In genomic region chr22:47517062-47517461, GRCh38 we compare ENCODE assay signal across 25 cellular contexts.
A peak's percentile ranks its signal among the peaks of the same experiment; 100 is the strongest.
DNase-seq lines count a peak whose midpoint lies in the region; ATAC-seq, FAIRE-seq and TF ChIP-seq lines count a peak whose summit lies in the region.
"Had no signal": no experiment of that assay in that cellular context is flagged by ENCODE, and none has a peak within 500 bp of the region (broad histone marks: within the 10 kb centered on the region; RNA-seq: fewer than 3 reads in every experiment).

No MANE protein-coding gene starts in this region.

- no peaks in the 10 kb centered on the region for H3K9me3 ChIP-seq in GM12878 (replicated peaks; ENCODE audit: control insufficient read depth, insufficient read depth, low read length)
- H3K9me3 ChIP-seq in testis: no peaks in the 10 kb centered on the region
- H3K9me3 ChIP-seq: BE2C, BLaER1 had no signal

- WGBS in GM12878 (ENCODE audit: insufficient coverage, insufficient replicate concordance, low lambda C conversion rate, missing lambda C conversion rate): 0% methylated on average over 1 of the region's 1 CpG
- WGBS in testis, 2 donors: 65 to 77% methylated on average over 1 of the region's 1 CpG

- no peaks in the 10 kb centered on the region for H3K4me1 ChIP-seq in GM12878 (ENCODE audit: control insufficient read depth, insufficient read depth, low read length)
- H3K4me1 ChIP-seq in testis: peaks cover 5% of the 10 kb centered on the region
- H3K4me1 ChIP-seq: BE2C, BLaER1 had no signal

- H3K9ac ChIP-seq in GM12878 (ENCODE audit: control insufficient read depth, insufficient read depth, low read length): no peak overlapping the region
- H3K9ac ChIP-seq: BLaER1 had no signal

- no TSS peak for BruUV-seq in GM12878 (replicated peaks; lab: Mats Ljungman, UMichigan)

- CTCF ChIA-PET in GM12878 (lab: Yijun Ruan, JAX): interaction anchor here (1.2 kb wide), 1 partner anchor 976 kb away, joined by 4 read pairs; no protein-coding TSS in a partner anchor

- H3K4me3 ChIP-seq in GM12878 (no peak overlapping the region), testis (no peak overlapping the region)
- H3K4me3 ChIP-seq: BLaER1 had no signal

- RAD21 ChIA-PET in GM12878 (lab: Charles Lee; ENCODE audit: unreplicated experiment): no interaction called here

- TF ChIP-seq EP300 in GM12878 (IDR thresholded peaks at IDR 0.05; ENCODE audit: borderline replicate concordance in 1 of 2, control insufficient read depth in 1 of 2, low read depth in 2 of 2, low read length in 2 of 2): no peak

- no peak overlapping the region for H2AFZ ChIP-seq in GM12878 (ENCODE audit: control insufficient read depth, low read depth, low read length)

- no peak for FAIRE-seq in GM12878 (lab: Jason Lieb, UNC)
- FAIRE-seq: A204.1, GM12891, GM18507 had no signal

- H3K27me3 Mint-ChIP-seq in activated naive CD8-positive, alpha-beta T cell treated with anti-CD3 and anti-CD28 coated beads for 36 hours: no peaks in the 10 kb centered on the region
- H3K27me3 Mint-ChIP-seq: CD4-positive, CD25-positive, alpha-beta regulatory T cell had no signal

- POLR2A ChIA-PET in GM12878 (lab: Charles Lee): no interaction called here

- SMC1A ChIA-PET in GM12878 (lab: Charles Lee; ENCODE audit: uncharacterized antibody, unreplicated experiment): interaction anchor here (1.1 to 1.5 kb wide), 2 partner anchors 17 to 321 kb away, joined by 3 read pairs; no protein-coding TSS in a partner anchor

- H4K20me1 ChIP-seq in GM12878 (ENCODE audit: control insufficient read depth, insufficient read depth): no peaks in the 10 kb centered on the region
- H4K20me1 ChIP-seq: BLaER1 had no signal

- no peak for TF ChIP-seq RAD21 in GM12878 (IDR thresholded peaks at IDR 0.05; ENCODE audit: insufficient read depth, low read depth, low read length)

- no peak for ATAC-seq in GM12878
- no peak for ATAC-seq in GM18505 (IDR thresholded peaks at IDR 0.05; ENCODE audit: unreplicated experiment)

- no peak overlapping the region for H3K4me2 ChIP-seq in GM12878 (ENCODE audit: control insufficient read depth, insufficient read depth)
- H3K4me2 ChIP-seq: BLaER1 had no signal

- no peaks in the 10 kb centered on the region for H3K79me2 ChIP-seq in GM12878 (ENCODE audit: control insufficient read depth, insufficient read depth, low read length)

- TF ChIP-seq POLR2A in GM12878 (IDR thresholded peaks at IDR 0.05; ENCODE audit: low read depth, low read length) (no peak), testis (IDR thresholded peaks at IDR 0.05) (no peak), GM18505 (IDR thresholded peaks at IDR 0.05; ENCODE audit: borderline replicate concordance, extremely low read depth, insufficient read depth, insufficient read length) (no peak)

- no peaks in the 10 kb centered on the region for H3K36me3 Mint-ChIP-seq in activated naive CD8-positive, alpha-beta T cell treated with anti-CD3 and anti-CD28 coated beads for 36 hours
- H3K36me3 Mint-ChIP-seq: CD14-positive monocyte; CD4-positive, alpha-beta memory T cell; CD4-positive, CD25-positive, alpha-beta regulatory T cell had no signal

- TF ChIP-seq CTCF in GM12878 (IDR thresholded peaks at IDR 0.05 in 2 of 3, conservative IDR thresholded peaks at IDR 0.05 in 1 of 3; ENCODE audit: control insufficient read depth in 2 of 3, extremely low read depth in 1 of 3, insufficient read depth in 1 of 3, low read depth in 3 of 3, low read length in 3 of 3) (no peak), testis (IDR thresholded peaks at IDR 0.05) (no peak)

- DNase-seq in SK-MEL-5 (ENCODE audit: low read depth, low spot score) (peak; percentile 64), GM12878 (ENCODE audit: low read depth, low spot score) (no peak), testis (peak; percentile 51)
- no peak for DNase-seq in activated naive CD8-positive, alpha-beta T cell treated with anti-CD3 and anti-CD28 coated beads for 36 hours
- DNase-seq: 8988T; ACHN; BE2C; C1 segment of cervical spinal cord; CD4-positive, alpha-beta memory T cell; CD4-positive, CD25-positive, alpha-beta regulatory T cell; CD8-positive, alpha-beta memory T cell; COR-L47; DMS 273 treated with DMSO at 0.1 percent for 48 hours; DMS153; DMS53; DMS79; DND-41; EL; GDM1 had no signal

- in situ Hi-C loops in SK-MEL-5 (cut with HindIII; ENCODE audit: low pct_unique_long_range_greater_than_20kb, low sequenced_read_pairs) (no loop called here), GM12878 (cut with MboI) (no loop called here)

- no peak overlapping the region for H3K4me3 Mint-ChIP-seq in activated naive CD8-positive, alpha-beta T cell treated with anti-CD3 and anti-CD28 coated beads for 36 hours
- H3K4me3 Mint-ChIP-seq: CD14-positive monocyte; CD4-positive, alpha-beta memory T cell; CD4-positive, CD25-positive, alpha-beta regulatory T cell; CD8-positive, alpha-beta memory T cell had no signal

- H3K36me3 ChIP-seq in GM12878 (ENCODE audit: control insufficient read depth in 2 of 2, insufficient read depth in 2 of 2, low read length in 1 of 2) (no peaks in the 10 kb centered on the region), testis (ENCODE audit: low read depth, missing control alignments) (no peaks in the 10 kb centered on the region)
- H3K36me3 ChIP-seq: BE2C, BLaER1 had no signal

- H3K27me3 ChIP-seq in GM12878 (replicated peaks in 1 of 2; ENCODE audit: control insufficient read depth in 2 of 2, insufficient read depth in 2 of 2, low read length in 1 of 2) (no peaks in the 10 kb centered on the region), testis (no peaks in the 10 kb centered on the region)
- H3K27me3 ChIP-seq: BE2C, BLaER1 had no signal

- intact Hi-C loops in GM12878 (cut with micrococcal nuclease; ENCODE audit: unreplicated experiment): no loop called here
- intact Hi-C loops in testis (cut with DNase I; ENCODE audit: low total_unique reads): no loop called here

- no peak overlapping the region for H3K27ac ChIP-seq in GM12878 (ENCODE audit: control insufficient read depth, insufficient read depth)
- H3K27ac ChIP-seq in testis: peak overlapping the region in 1 of 2 donors; percentile 31
- H3K27ac ChIP-seq: BLaER1 had no signal

- no peak overlapping the region for H3K27ac Mint-ChIP-seq in activated naive CD8-positive, alpha-beta T cell treated with anti-CD3 and anti-CD28 coated beads for 36 hours
- H3K27ac Mint-ChIP-seq: CD14-positive monocyte; CD4-positive, alpha-beta memory T cell; CD4-positive, CD25-positive, alpha-beta regulatory T cell; CD8-positive, alpha-beta memory T cell had no signal

- H3K4me1 Mint-ChIP-seq in activated naive CD8-positive, alpha-beta T cell treated with anti-CD3 and anti-CD28 coated beads for 36 hours: no peaks in the 10 kb centered on the region
- H3K4me1 Mint-ChIP-seq: CD14-positive monocyte; CD4-positive, alpha-beta memory T cell; CD4-positive, CD25-positive, alpha-beta regulatory T cell; CD8-positive, alpha-beta memory T cell had no signal

- H3K9me3 Mint-ChIP-seq in activated naive CD8-positive, alpha-beta T cell treated with anti-CD3 and anti-CD28 coated beads for 36 hours: no peaks in the 10 kb centered on the region

TF ChIP-seq in GM12878, 131 proteins besides CTCF, POLR2A, EP300 and RAD21:
- TF ChIP-seq NR2F1 (conservative IDR thresholded peaks at IDR 0.05) (peak; percentile 35; the same call in 1 of the 2 replicates), SREBF2 (IDR thresholded peaks at IDR 0.05; ENCODE audit: low read length) (no peak)
TF ChIP-seq in GM12878: peak in this region for 1.

Comparison
In these comparisons a context has a peak if more than half of its experiments do, and no peak if none do; other contexts are left out.
1. DNase-seq: peak in SK-MEL-5 (single experiment) and testis (single experiment); none in GM12878 (single experiment) and activated naive CD8-positive, alpha-beta T cell treated with anti-CD3 and anti-CD28 coated beads for 36 hours (single experiment).